In the genomic region with DNA sequence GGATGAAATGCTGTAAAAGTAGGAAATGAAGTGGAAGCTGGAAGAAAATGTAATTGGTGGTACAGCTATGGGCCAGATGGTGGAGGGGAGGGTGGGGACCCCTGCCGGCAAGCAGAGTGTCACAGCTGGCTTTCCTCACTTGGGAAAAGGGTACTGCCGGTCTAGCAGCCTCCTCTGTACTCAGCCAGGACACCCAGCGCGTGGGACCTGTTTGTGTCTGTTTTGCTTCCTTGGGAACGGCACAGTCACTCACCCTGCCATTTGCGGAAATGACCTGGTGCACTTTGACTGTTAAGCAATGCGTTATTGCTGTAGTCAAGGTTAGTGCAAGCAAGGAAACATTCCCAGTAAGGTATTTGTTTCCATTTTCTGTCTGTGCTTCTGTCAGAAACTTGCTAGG, we compare ENCODE assay signal across 9 cellular contexts. TPM values are rescaled to one million over a fixed set of nuclear protein-coding genes. Genes with fewer than 3 reads are reported as not detected.
DNase-seq lines count a peak whose midpoint lies in the region; ATAC-seq, FAIRE-seq and TF ChIP-seq lines count a peak whose summit lies in the region.
"Had no signal": no experiment of that assay in that cellular context is flagged by ENCODE, and none has a peak within 500 bp of the region (broad histone marks: within the 10 kb centered on the region; RNA-seq: fewer than 3 reads in every experiment).

No MANE protein-coding gene starts in this region.

- WGBS in endodermal cell (ENCODE audit: insufficient coverage in 1 of 2, insufficient read length in 1 of 2), 2 experiments: 37 to 41% methylated on average over 7 of the region's 7 CpGs
- 3% methylated on average over 7 of the region's 7 CpGs for WGBS in HepG2 (ENCODE audit: low lambda C conversion rate)
- 35% methylated on average over 7 of the region's 7 CpGs for WGBS in suprapubic skin

- no peak overlapping the region for H3K4me3 ChIP-seq in endodermal cell (ENCODE audit: low read length)
- H3K4me3 ChIP-seq in HepG2 (replicated peaks in 1 of 3; ENCODE audit: insufficient read depth in 1 of 3, low read depth in 2 of 3, low read length in 3 of 3): no peak overlapping the region
- no peak overlapping the region for H3K4me3 ChIP-seq in suprapubic skin
- H3K4me3 ChIP-seq in OCI-LY7 (ENCODE audit: low read depth, low read length, poor library complexity, severe bottlenecking): no peak overlapping the region

- peaks cover 78% of the 10 kb centered on the region for H3K27me3 ChIP-seq in endodermal cell (ENCODE audit: control insufficient read depth, insufficient read depth, low read length, poor library complexity, severe bottlenecking)
- H3K27me3 ChIP-seq in HepG2 (ENCODE audit: control insufficient read depth in 1 of 2, insufficient read depth in 2 of 2, low read length in 2 of 2): peaks cover 0 to 1% of the 10 kb centered on the region in 2 experiments; a peak in 1 of 5 replicates
- no peaks in the 10 kb centered on the region for H3K27me3 ChIP-seq in suprapubic skin

- no peaks in the 10 kb centered on the region for H3K9me3 ChIP-seq in endodermal cell (ENCODE audit: control insufficient read depth, low read length)
- H3K9me3 ChIP-seq in HepG2 (ENCODE audit: low read length): no peaks in the 10 kb centered on the region
- H3K9me3 ChIP-seq in suprapubic skin: no peaks in the 10 kb centered on the region
- no peaks in the 10 kb centered on the region for H3K9me3 ChIP-seq in OCI-LY7 (ENCODE audit: low read length)

- H3K4me1 ChIP-seq in endodermal cell (ENCODE audit: control insufficient read depth, insufficient read depth, low read length): no peaks in the 10 kb centered on the region
- H3K4me1 ChIP-seq in HepG2 (ENCODE audit: insufficient read depth, low read length): peaks cover 8% of the 10 kb centered on the region
- H3K4me1 ChIP-seq in suprapubic skin: no peaks in the 10 kb centered on the region
- no peaks in the 10 kb centered on the region for H3K4me1 ChIP-seq in OCI-LY7 (ENCODE audit: insufficient read depth, low read length, poor library complexity, severe bottlenecking)

- H3K9me2 ChIP-seq in OCI-LY7 (ENCODE audit: insufficient read depth, low read length): no peaks in the 10 kb centered on the region

- H2AFZ ChIP-seq in HepG2 (ENCODE audit: low read length) (no peak overlapping the region), OCI-LY7 (ENCODE audit: low read length) (no peak overlapping the region)

- no peaks in the 10 kb centered on the region for H3K9me3 Mint-ChIP-seq in endodermal cell
- H3K9me3 Mint-ChIP-seq: activated naive CD4-positive, alpha-beta T cell treated with anti-CD3 and anti-CD28 coated beads, Interleukin-2, amount 10 ng/mL, durations not matched to agents 7 days and 5 days had no signal

- peak; percentile 41 to 83; a peak in 2 of 4 replicates for TF ChIP-seq EP300 in HepG2 (IDR thresholded peaks at IDR 0.05; ENCODE audit: low read depth in 2 of 2, low read length in 2 of 2)
- TF ChIP-seq EP300 in HepG2 (CRISPR knock-in tag; IDR thresholded peaks at IDR 0.05; ENCODE audit: borderline replicate concordance): no peak
- TF ChIP-seq EP300 in suprapubic skin (IDR thresholded peaks at IDR 0.05): peak; percentile 92

- intact Hi-C loops in HepG2 (cut with micrococcal nuclease; ENCODE audit: unreplicated experiment): no loop called here
- intact Hi-C loops in head of caudate nucleus (cut with DNase I): no loop called here
- intact Hi-C loops in OCI-LY7 (cut with micrococcal nuclease; ENCODE audit: unreplicated experiment): no loop called here

- CTCF ChIA-PET in HepG2 (lab: Yijun Ruan, JAX; ENCODE audit: low intra/inter-chr PET ratio, low total read pairs) (no interaction called here), OCI-LY7 (lab: Charles Lee; ENCODE audit: unreplicated experiment) (no interaction called here)

- BruUV-seq in HepG2 (replicated peaks; lab: Mats Ljungman, UMichigan): no TSS peak
- no TSS peak for BruUV-seq in OCI-LY7 (replicated peaks; lab: Mats Ljungman, UMichigan)

- no peaks in the 10 kb centered on the region for H3K4me1 Mint-ChIP-seq in endodermal cell
- H3K4me1 Mint-ChIP-seq: activated naive CD4-positive, alpha-beta T cell treated with anti-CD3 and anti-CD28 coated beads, Interleukin-2, amount 10 ng/mL, durations not matched to agents 7 days and 5 days had no signal

- peak; percentile 61 for TF ChIP-seq CTCF in endodermal cell (conservative IDR thresholded peaks at IDR 0.05)
- peak; percentile 51 for TF ChIP-seq CTCF in HepG2 (CRISPR knock-in tag; IDR thresholded peaks at IDR 0.05)
- TF ChIP-seq CTCF in suprapubic skin (IDR thresholded peaks at IDR 0.05): no peak
- TF ChIP-seq CTCF in OCI-LY7 (conservative IDR thresholded peaks at IDR 0.05; ENCODE audit: low read length): no peak

- H3K4me2 ChIP-seq in HepG2 (ENCODE audit: low read depth, low read length) (0 out of 2 replicates have a peak overlapping the region, but pooled peaks have one; percentile 14), OCI-LY7 (ENCODE audit: low read length) (no peak overlapping the region)

- in situ Hi-C loops in HepG2 (cut with HindIII; ENCODE audit: extremely low pct_ligation_motif_present, low pct_unique_long_range_greater_than_20kb): no loop called here

- DNase-seq in NCI-H1694 (lab: John Stamatoyannopoulos, UW): peak; percentile 53
- DNase-seq in endodermal cell: peak; percentile 76
- DNase-seq in HepG2 (ENCODE audit: low spot score): peak; percentile 80
- DNase-seq in suprapubic skin (ENCODE audit: low spot score in 2 of 2): peak in 1 of 2 donors; percentile 79
- DNase-seq in head of caudate nucleus: no peak
- DNase-seq in OCI-LY7 (ENCODE audit: low spot score): no peak
- DNase-seq: activated naive CD4-positive, alpha-beta T cell treated with anti-CD3 and anti-CD28 coated beads, Interleukin-2, amount 10 ng/mL, durations not matched to agents 7 days and 5 days; stimulated activated naive CD4-positive, alpha-beta T cell had no signal

- no peak overlapping the region for H3K27ac Mint-ChIP-seq in endodermal cell
- H3K27ac Mint-ChIP-seq: activated naive CD4-positive, alpha-beta T cell treated with anti-CD3 and anti-CD28 coated beads, Interleukin-2, amount 10 ng/mL, durations not matched to agents 7 days and 5 days had no signal

- TF ChIP-seq RAD21 in HepG2 (CRISPR knock-in tag; IDR thresholded peaks at IDR 0.05): no peak

- no peaks in the 10 kb centered on the region for H3K36me3 Mint-ChIP-seq in endodermal cell (ENCODE audit: low read depth)
- H3K36me3 Mint-ChIP-seq: activated naive CD4-positive, alpha-beta T cell treated with anti-CD3 and anti-CD28 coated beads, Interleukin-2, amount 10 ng/mL, durations not matched to agents 7 days and 5 days had no signal

- peak; percentile 100 for ATAC-seq in HepG2
- ATAC-seq in HG03378 (IDR thresholded peaks at IDR 0.05; ENCODE audit: unreplicated experiment): no peak

- peaks cover 84% of the 10 kb centered on the region for H3K27me3 Mint-ChIP-seq in endodermal cell (ENCODE audit: insufficient read depth)

- no peaks in the 10 kb centered on the region for H3K36me3 ChIP-seq in endodermal cell (ENCODE audit: control insufficient read depth, insufficient read depth, low read length)
- no peaks in the 10 kb centered on the region for H3K36me3 ChIP-seq in HepG2 (replicated peaks in 1 of 2; ENCODE audit: control insufficient read depth in 1 of 2, insufficient read depth in 2 of 2, low read length in 2 of 2)
- H3K36me3 ChIP-seq in suprapubic skin: no peaks in the 10 kb centered on the region
- H3K36me3 ChIP-seq in OCI-LY7 (ENCODE audit: insufficient read depth, low read length): no peaks in the 10 kb centered on the region

- TF ChIP-seq POLR2A in HepG2 (IDR thresholded peaks at IDR 0.05; ENCODE audit: insufficient read depth in 1 of 2, low read depth in 2 of 2, low read length in 2 of 2) (no peak), suprapubic skin (IDR thresholded peaks at IDR 0.05) (no peak)

- no peaks in the 10 kb centered on the region for H4K20me1 ChIP-seq in HepG2 (ENCODE audit: insufficient read depth, low read length)
- no peaks in the 10 kb centered on the region for H4K20me1 ChIP-seq in OCI-LY7 (ENCODE audit: insufficient read depth, low read length)

- H3K79me2 ChIP-seq in HepG2 (ENCODE audit: insufficient read depth, low read length) (no peaks in the 10 kb centered on the region), OCI-LY7 (ENCODE audit: insufficient read depth, low read depth, low read length) (no peaks in the 10 kb centered on the region)

- no peak overlapping the region for H3K27ac ChIP-seq in endodermal cell (ENCODE audit: low read depth, low read length)
- H3K27ac ChIP-seq in HepG2 (ENCODE audit: extremely low read length, insufficient read depth, low read length): peak overlapping the region; percentile 5
- no peak overlapping the region for H3K27ac ChIP-seq in suprapubic skin
- H3K27ac ChIP-seq in OCI-LY7 (ENCODE audit: low read depth, low read length, poor library complexity, severe bottlenecking): no peak overlapping the region

- no peak overlapping the region for H3K4me3 Mint-ChIP-seq in endodermal cell
- H3K4me3 Mint-ChIP-seq: activated naive CD4-positive, alpha-beta T cell treated with anti-CD3 and anti-CD28 coated beads, Interleukin-2, amount 10 ng/mL, durations not matched to agents 7 days and 5 days had no signal

- H3K9ac ChIP-seq in endodermal cell (ENCODE audit: extremely low read depth, low read length, poor library complexity, severe bottlenecking): no peak overlapping the region
- H3K9ac ChIP-seq in HepG2 (ENCODE audit: insufficient read depth, low read depth, low read length): no peak overlapping the region

- POLR2A ChIA-PET in HepG2 (lab: Yijun Ruan, JAX): no interaction called here
- POLR2A ChIA-PET in OCI-LY7 (lab: Charles Lee): interaction anchor here (1.4 kb wide), 1 partner anchor 10 kb away, joined by 3 read pairs; the partner anchor contains the start of gene TMEM252

- peak; percentile 67 for FAIRE-seq in HepG2 (lab: Jason Lieb, UNC)

RNA-seq across cellular contexts. Expression of gene TMEM252, which starts 10.1 kb away (rescaled TPM):
- total RNA-seq in endodermal cell: not detected
- polyA plus RNA-seq in endodermal cell (2013, experiment 1 of 2): not detected
- not detected for polyA plus RNA-seq in endodermal cell (2013, experiment 2 of 2)
- not detected in 2 replicates for total RNA-seq in HepG2 (2016; rRNA removed; fragmentation: Illumina TruSeq; extraction: Trizol)
- total RNA-seq in HepG2 (2016; cell fraction: cytosol; rRNA removed; fragmentation: Illumina TruSeq; extraction: Trizol; ENCODE audit: low read depth): not detected in 2 replicates
- total RNA-seq in HepG2 (2016; cell fraction: insoluble cytoplasmic fraction; rRNA removed; fragmentation: Illumina TruSeq; extraction: Trizol): not detected in 2 replicates
- total RNA-seq in HepG2 (2016; cell fraction: membrane; rRNA removed; fragmentation: Illumina TruSeq; extraction: Trizol): not detected in 2 replicates
- total RNA-seq in HepG2 (2016; cell fraction: nucleus; rRNA removed; fragmentation: Illumina TruSeq; extraction: Trizol): not detected in 2 replicates
- not detected in 2 replicates for polyA plus RNA-seq in HepG2 (2011; rRNA removed)
- not detected in 2 replicates for polyA plus RNA-seq in HepG2 (2011; cell fraction: cytosol; rRNA removed)
- not detected in 2 replicates for polyA plus RNA-seq in HepG2 (2011; cell fraction: nucleus; rRNA removed)
- not detected in 2 replicates for polyA plus RNA-seq in HepG2 (2012)
- polyA plus RNA-seq in HepG2 (2016; cell fraction: cytosol; fragmentation: Illumina TruSeq; extraction: Trizol; ENCODE audit: low read depth): not detected in 2 replicates
- polyA plus RNA-seq in HepG2 (2016; cell fraction: insoluble cytoplasmic fraction; fragmentation: Illumina TruSeq; extraction: Trizol; ENCODE audit: low read depth): not detected in 2 replicates
- not detected in 2 replicates for polyA plus RNA-seq in HepG2 (2016; cell fraction: membrane; fragmentation: Illumina TruSeq; extraction: Trizol; ENCODE audit: low read depth)
- polyA plus RNA-seq in HepG2 (2016; cell fraction: nucleus; fragmentation: Illumina TruSeq; extraction: Trizol; ENCODE audit: insufficient read depth, low read depth): not detected in 2 replicates
- not detected in 2 replicates for polyA minus RNA-seq in HepG2 (2011; rRNA and poly(A)+ RNA removed; ENCODE audit: low replicate concordance)
- not detected in 2 replicates for polyA minus RNA-seq in HepG2 (2011; cell fraction: cytosol; rRNA and poly(A)+ RNA removed)
- not detected in 2 replicates for polyA minus RNA-seq in HepG2 (2011; cell fraction: nucleus; rRNA and poly(A)+ RNA removed)
- not detected for total RNA-seq in suprapubic skin
- total RNA-seq in OCI-LY7 (2014; rRNA removed; shearing (Covaris generic)): not detected in 2 replicates
- total RNA-seq in OCI-LY7 (2022): not detected in 2 replicates

Comparison
In these comparisons a context has a peak if more than half of its experiments do, and no peak if none do; other contexts are left out.
1. DNase-seq: peak in NCI-H1694 (single experiment), endodermal cell (single experiment) and HepG2 (single experiment); none in head of caudate nucleus (0 of 42) and OCI-LY7 (single experiment).
2. CTCF ChIP-seq: peak in endodermal cell (single experiment) and HepG2 (single experiment); none in suprapubic skin (0 of 2) and OCI-LY7 (single experiment).